In genomic region chr16:81730090-81731051, GRCh38 we compare ENCODE assay signal across 8 cellular contexts. TPM values are rescaled to one million over a fixed set of nuclear protein-coding genes. Genes with fewer than 3 reads are reported as not detected.
DNase-seq lines count a peak whose midpoint lies in the region; ATAC-seq and TF ChIP-seq lines count a peak whose summit lies in the region.

No MANE protein-coding gene starts in this region.

- H3K79me2 ChIP-seq in ACC112 (ENCODE audit: control insufficient read depth, insufficient read depth, low read length, unreplicated experiment): no peaks in the 10 kb centered on the region

- H3K4me1 Mint-ChIP-seq in activated CD8-positive, alpha-beta memory T cell treated with anti-CD3 and anti-CD28 coated beads, Interleukin-2, amount 10 ng/mL, durations not matched to agents 7 days and 5 days: peaks cover 17% of the 10 kb centered on the region
- H3K4me1 Mint-ChIP-seq in endothelial cell (ENCODE audit: unreplicated experiment): peaks cover 8% of the 10 kb centered on the region

- 11 to 18% methylated on average over 21 to 31 of the region's 47 CpGs for WGBS in mesodermal cell (ENCODE audit: insufficient coverage in 2 of 2), 2 experiments

- peak; percentile 87 for TF ChIP-seq CTCF in endothelial cell (IDR thresholded peaks at IDR 0.05; ENCODE audit: unreplicated experiment)

- H3K4me3 Mint-ChIP-seq in activated CD8-positive, alpha-beta memory T cell treated with anti-CD3 and anti-CD28 coated beads, Interleukin-2, amount 10 ng/mL, durations not matched to agents 7 days and 5 days: peak overlapping the region; percentile 72
- H3K4me3 Mint-ChIP-seq in endothelial cell (ENCODE audit: unreplicated experiment): peak overlapping the region; percentile 85

- H3K4me3 ChIP-seq in ACC112 (ENCODE audit: low read depth, low read length) (peak overlapping the region; percentile 67), mesodermal cell (ENCODE audit: extremely low read depth, insufficient read depth, low read length, poor library complexity, severe bottlenecking) (peak overlapping the region; percentile 14)

- ATAC-seq in GM18907 (IDR thresholded peaks at IDR 0.05; ENCODE audit: unreplicated experiment) (peak; percentile 80), HG03175 (IDR thresholded peaks at IDR 0.05; ENCODE audit: unreplicated experiment) (peak; percentile 81)
- ATAC-seq in activated CD8-positive, alpha-beta memory T cell treated with anti-CD3 and anti-CD28 coated beads, Interleukin-2, amount 10 ng/mL, durations not matched to agents 7 days and 5 days: peak; percentile 92

- no peaks in the 10 kb centered on the region for H3K36me3 Mint-ChIP-seq in activated CD8-positive, alpha-beta memory T cell treated with anti-CD3 and anti-CD28 coated beads, Interleukin-2, amount 10 ng/mL, durations not matched to agents 7 days and 5 days
- peaks cover 3% of the 10 kb centered on the region for H3K36me3 Mint-ChIP-seq in endothelial cell (ENCODE audit: low read depth, unreplicated experiment)

- peak overlapping the region; percentile 79 for H3K27ac Mint-ChIP-seq in activated CD8-positive, alpha-beta memory T cell treated with anti-CD3 and anti-CD28 coated beads, Interleukin-2, amount 10 ng/mL, durations not matched to agents 7 days and 5 days
- peak overlapping the region; percentile 88 for H3K27ac Mint-ChIP-seq in endothelial cell (ENCODE audit: unreplicated experiment)

- DNase-seq in NCI-H510A (lab: John Stamatoyannopoulos, UW): peak; percentile 82
- DNase-seq in activated CD8-positive, alpha-beta memory T cell treated with anti-CD3 and anti-CD28 coated beads, Interleukin-2, amount 10 ng/mL, durations not matched to agents 7 days and 5 days: peak; percentile 71
- peak; percentile 86 for DNase-seq in endothelial cell (ENCODE audit: low spot score)
- peak; percentile 17 for DNase-seq in stimulated activated CD8-positive, alpha-beta memory T cell treated with anti-CD3 and anti-CD28 coated beads, Interleukin-15, amount 100 ng/mL, for 24 hours (ENCODE audit: low read depth)

- peak overlapping the region; percentile 84 for H2AFZ ChIP-seq in ACC112 (ENCODE audit: low read length, unreplicated experiment)

- H3K4me1 ChIP-seq in ACC112 (ENCODE audit: control insufficient read depth, insufficient read depth, low read length, unreplicated experiment): peaks cover 4% of the 10 kb centered on the region
- H3K4me1 ChIP-seq in mesodermal cell (ENCODE audit: control insufficient read depth, insufficient read depth, low read length, poor library complexity, severe bottlenecking): peaks cover 17% of the 10 kb centered on the region

- CTCF ChIA-PET in activated CD8-positive, alpha-beta memory T cell treated with anti-CD3 and anti-CD28 coated beads, Interleukin-2, amount 10 ng/mL, durations not matched to agents 7 days and 5 days (lab: Charles Lee): interaction anchor here (0.6 to 2.7 kb wide), 32 partner anchors 8 to 525 kb away, joined by 3 to 17 read pairs (median 4); partner anchors contain the start of gene GAN

- no peaks in the 10 kb centered on the region for H3K27me3 ChIP-seq in ACC112 (ENCODE audit: insufficient read depth, low read length)

- H3K27ac ChIP-seq in ACC112 (ENCODE audit: low read depth, low read length) (peak overlapping the region; percentile 48; the same call in 1 of the 2 replicates), mesodermal cell (ENCODE audit: low read depth, low read length, severe bottlenecking) (peak overlapping the region; percentile 49)

- H3K9me3 Mint-ChIP-seq in activated CD8-positive, alpha-beta memory T cell treated with anti-CD3 and anti-CD28 coated beads, Interleukin-2, amount 10 ng/mL, durations not matched to agents 7 days and 5 days (ENCODE audit: low read depth): no peaks in the 10 kb centered on the region
- H3K9me3 Mint-ChIP-seq in endothelial cell (ENCODE audit: unreplicated experiment): no peaks in the 10 kb centered on the region

- H3K9me3 ChIP-seq in mesodermal cell (ENCODE audit: control insufficient read depth, low read length): no peaks in the 10 kb centered on the region

- H3K36me3 ChIP-seq in ACC112 (ENCODE audit: insufficient read depth, low read length) (no peaks in the 10 kb centered on the region), mesodermal cell (ENCODE audit: control insufficient read depth, insufficient read depth, low read length) (no peaks in the 10 kb centered on the region)

- H3K27me3 Mint-ChIP-seq in activated CD8-positive, alpha-beta memory T cell treated with anti-CD3 and anti-CD28 coated beads, Interleukin-2, amount 10 ng/mL, durations not matched to agents 7 days and 5 days: no peaks in the 10 kb centered on the region
- peaks cover 2% of the 10 kb centered on the region for H3K27me3 Mint-ChIP-seq in endothelial cell (ENCODE audit: unreplicated experiment)

RNA-seq across cellular contexts. Expression of gene PLCG2, which starts 48.7 kb away (rescaled TPM):
- total RNA-seq in activated CD8-positive, alpha-beta memory T cell treated with anti-CD3 and anti-CD28 coated beads, Interleukin-2, amount 10 ng/mL, durations not matched to agents 7 days and 5 days: 10 to 100 TPM; 62.5 to 80.2 TPM
- 103 TPM for total RNA-seq in endothelial cell (ENCODE audit: unreplicated experiment)
- 4.3 TPM for polyA plus RNA-seq in mesodermal cell (2013, experiment 1 of 2)
- 2.6 TPM for polyA plus RNA-seq in mesodermal cell (2013, experiment 2 of 2)

Comparison
In these comparisons a context has a peak if more than half of its experiments do, and no peak if none do; other contexts are left out.
1. Peak in every context shown above with its lines: DNase-seq, ATAC-seq, H3K4me3 ChIP-seq and H3K27ac ChIP-seq.
2. DNase-seq: peak in every context shown above with its lines; median percentile 86 in endothelial cell; 82 in NCI-H510A; 71 in activated CD8-positive, alpha-beta memory T cell treated with anti-CD3 and anti-CD28 coated beads, Interleukin-2, amount 10 ng/mL, durations not matched to agents 7 days and 5 days; 17 in stimulated activated CD8-positive, alpha-beta memory T cell treated with anti-CD3 and anti-CD28 coated beads, Interleukin-15, amount 100 ng/mL, for 24 hours.